Comparison of ENCODE assay signal across 8 cellular contexts in the genomic region with DNA sequence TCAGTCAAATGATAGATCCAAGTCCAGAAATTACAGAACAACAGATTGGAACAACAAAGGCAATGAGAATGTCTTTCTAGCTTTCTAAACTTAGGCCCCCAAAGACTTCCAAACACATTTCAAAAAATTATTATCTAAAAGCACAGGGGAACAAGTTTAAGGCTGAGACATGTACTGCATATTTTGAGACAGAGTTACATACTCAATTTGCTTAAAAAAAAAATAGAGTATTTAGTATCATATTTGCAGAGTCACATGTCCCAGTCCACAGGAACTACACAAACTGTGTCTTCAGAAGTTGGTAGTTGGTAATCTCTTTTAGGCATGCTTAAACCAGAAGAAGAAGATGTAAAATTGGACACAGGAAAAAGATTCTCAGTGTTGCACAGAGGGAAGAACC.
DNase-seq lines count a peak whose midpoint lies in the region; ATAC-seq and TF ChIP-seq lines count a peak whose summit lies in the region.

No MANE protein-coding gene starts in this region.

- H3K27ac ChIP-seq in left lung (peak overlapping the region; percentile 66 to 83), thymus (ENCODE audit: low read depth) (peak overlapping the region; percentile 98)

- H3K27me3 ChIP-seq in left lung, result no peaks in the 10 kb centered on the region
- no peaks in the 10 kb centered on the region for H3K27me3 ChIP-seq in thymus (ENCODE audit: control insufficient read depth, insufficient read depth)

- ATAC-seq in activated CD8-positive, alpha-beta memory T cell treated with anti-CD3 and anti-CD28 coated beads, Interleukin-2, amount 10 ng/mL, durations not matched to agents 7 days and 5 days, result peak; percentile 34
- ATAC-seq in activated CD8-positive, alpha-beta T cell treated with anti-CD3 and anti-CD28 coated beads, Interleukin-2, amount 10 ng/mL, durations not matched to agents 7 days and 5 days, result peak; percentile 35
- ATAC-seq in left lung (no peak), HG03460 (IDR thresholded peaks at IDR 0.05; ENCODE audit: unreplicated experiment) (no peak), GM21381 (IDR thresholded peaks at IDR 0.05; ENCODE audit: unreplicated experiment) (no peak)

- H3K27ac Mint-ChIP-seq in activated CD8-positive, alpha-beta memory T cell treated with anti-CD3 and anti-CD28 coated beads, Interleukin-2, amount 10 ng/mL, durations not matched to agents 7 days and 5 days, result peak overlapping the region; percentile 94
- peak overlapping the region; percentile 94 for H3K27ac Mint-ChIP-seq in activated CD8-positive, alpha-beta T cell treated with anti-CD3 and anti-CD28 coated beads, Interleukin-2, amount 10 ng/mL, durations not matched to agents 7 days and 5 days

- TF ChIP-seq CTCF in left lung (IDR thresholded peaks at IDR 0.05), result no peak

- peak overlapping the region; percentile 54 for H3K4me3 Mint-ChIP-seq in activated CD8-positive, alpha-beta memory T cell treated with anti-CD3 and anti-CD28 coated beads, Interleukin-2, amount 10 ng/mL, durations not matched to agents 7 days and 5 days
- H3K4me3 Mint-ChIP-seq in activated CD8-positive, alpha-beta T cell treated with anti-CD3 and anti-CD28 coated beads, Interleukin-2, amount 10 ng/mL, durations not matched to agents 7 days and 5 days, result peak overlapping the region; percentile 51

- DNase-seq in activated CD8-positive, alpha-beta memory T cell treated with anti-CD3 and anti-CD28 coated beads, Interleukin-2, amount 10 ng/mL, durations not matched to agents 7 days and 5 days, result no peak
- no peak for DNase-seq in activated CD8-positive, alpha-beta memory T cell treated with anti-CD3 and anti-CD28 coated beads, Interleukin-2, amount 50 U/mL, for 4 hours
- DNase-seq in activated CD8-positive, alpha-beta T cell treated with anti-CD3 and anti-CD28 coated beads, Interleukin-2, amount 10 ng/mL, durations not matched to agents 7 days and 5 days, result no peak
- no peak for DNase-seq in left lung
- no peak for DNase-seq in stimulated activated CD8-positive, alpha-beta memory T cell treated with anti-CD3 and anti-CD28 coated beads, Interleukin-4, amount 100 ng/mL, for 48 hours

- H3K4me1 Mint-ChIP-seq in activated CD8-positive, alpha-beta memory T cell treated with anti-CD3 and anti-CD28 coated beads, Interleukin-2, amount 10 ng/mL, durations not matched to agents 7 days and 5 days, result peaks cover 73% of the 10 kb centered on the region
- peaks cover 82% of the 10 kb centered on the region for H3K4me1 Mint-ChIP-seq in activated CD8-positive, alpha-beta T cell treated with anti-CD3 and anti-CD28 coated beads, Interleukin-2, amount 10 ng/mL, durations not matched to agents 7 days and 5 days (ENCODE audit: low read depth)

- H3K9me3 ChIP-seq in left lung (no peaks in the 10 kb centered on the region), thymus (ENCODE audit: control insufficient read depth) (no peaks in the 10 kb centered on the region)

- CTCF ChIA-PET in activated CD8-positive, alpha-beta memory T cell treated with anti-CD3 and anti-CD28 coated beads, Interleukin-2, amount 10 ng/mL, durations not matched to agents 7 days and 5 days (lab: Charles Lee), result interaction anchor here (1.1 to 3.9 kb wide), 5 partner anchors 9 to 127 kb away, joined by 3 to 26 read pairs (median 7); partner anchors contain the start of gene MAML2
- CTCF ChIA-PET in activated CD8-positive, alpha-beta T cell treated with anti-CD3 and anti-CD28 coated beads, Interleukin-2, amount 10 ng/mL, durations not matched to agents 7 days and 5 days (lab: Charles Lee), result interaction anchor here (0.8 to 4.8 kb wide), 9 partner anchors 10 to 127 kb away, joined by 3 to 50 read pairs (median 4); partner anchors contain the start of gene MAML2

- POLR2A ChIA-PET in activated CD8-positive, alpha-beta T cell treated with anti-CD3 and anti-CD28 coated beads, Interleukin-2, amount 10 ng/mL, durations not matched to agents 7 days and 5 days (lab: Charles Lee), result interaction anchor here (0.9 to 1.6 kb wide), 4 partner anchors 11 to 126 kb away, joined by 3 to 4 read pairs (median 4); no protein-coding TSS in a partner anchor

- no peaks in the 10 kb centered on the region for H3K9me3 Mint-ChIP-seq in activated CD8-positive, alpha-beta memory T cell treated with anti-CD3 and anti-CD28 coated beads, Interleukin-2, amount 10 ng/mL, durations not matched to agents 7 days and 5 days (ENCODE audit: low read depth)
- H3K9me3 Mint-ChIP-seq in activated CD8-positive, alpha-beta T cell treated with anti-CD3 and anti-CD28 coated beads, Interleukin-2, amount 10 ng/mL, durations not matched to agents 7 days and 5 days (ENCODE audit: insufficient read depth), result no peaks in the 10 kb centered on the region

- H3K36me3 ChIP-seq in left lung (no peaks in the 10 kb centered on the region), thymus (ENCODE audit: control insufficient read depth, insufficient read depth) (no peaks in the 10 kb centered on the region)

- intact Hi-C loops in left lung (cut with DNase I), result no loop called here

- H3K4me3 ChIP-seq in left lung (no peak overlapping the region), thymus (ENCODE audit: low read length) (peak overlapping the region; percentile 28)

- H3K27me3 Mint-ChIP-seq in activated CD8-positive, alpha-beta memory T cell treated with anti-CD3 and anti-CD28 coated beads, Interleukin-2, amount 10 ng/mL, durations not matched to agents 7 days and 5 days, result no peaks in the 10 kb centered on the region
- no peaks in the 10 kb centered on the region for H3K27me3 Mint-ChIP-seq in activated CD8-positive, alpha-beta T cell treated with anti-CD3 and anti-CD28 coated beads, Interleukin-2, amount 10 ng/mL, durations not matched to agents 7 days and 5 days (ENCODE audit: low read depth)

- peaks cover 6% of the 10 kb centered on the region for H3K36me3 Mint-ChIP-seq in activated CD8-positive, alpha-beta memory T cell treated with anti-CD3 and anti-CD28 coated beads, Interleukin-2, amount 10 ng/mL, durations not matched to agents 7 days and 5 days
- H3K36me3 Mint-ChIP-seq in activated CD8-positive, alpha-beta T cell treated with anti-CD3 and anti-CD28 coated beads, Interleukin-2, amount 10 ng/mL, durations not matched to agents 7 days and 5 days (ENCODE audit: low read depth), result peaks cover 21% of the 10 kb centered on the region

- peaks cover 17 to 93% of the 10 kb centered on the region in 2 donors for H3K4me1 ChIP-seq in left lung
- H3K4me1 ChIP-seq in thymus (ENCODE audit: control insufficient read depth, insufficient read depth, low read length), result peaks cover 53% of the 10 kb centered on the region

Comparison
In these comparisons a context has a peak if more than half of its experiments do, and no peak if none do; other contexts are left out.
1. ATAC-seq: peak in activated CD8-positive, alpha-beta memory T cell treated with anti-CD3 and anti-CD28 coated beads, Interleukin-2, amount 10 ng/mL, durations not matched to agents 7 days and 5 days (single experiment) and activated CD8-positive, alpha-beta T cell treated with anti-CD3 and anti-CD28 coated beads, Interleukin-2, amount 10 ng/mL, durations not matched to agents 7 days and 5 days (single experiment); none in left lung (single experiment), HG03460 (single experiment) and GM21381 (single experiment).